1 cellular context compared by ENCODE assay signal in the genomic region with DNA sequence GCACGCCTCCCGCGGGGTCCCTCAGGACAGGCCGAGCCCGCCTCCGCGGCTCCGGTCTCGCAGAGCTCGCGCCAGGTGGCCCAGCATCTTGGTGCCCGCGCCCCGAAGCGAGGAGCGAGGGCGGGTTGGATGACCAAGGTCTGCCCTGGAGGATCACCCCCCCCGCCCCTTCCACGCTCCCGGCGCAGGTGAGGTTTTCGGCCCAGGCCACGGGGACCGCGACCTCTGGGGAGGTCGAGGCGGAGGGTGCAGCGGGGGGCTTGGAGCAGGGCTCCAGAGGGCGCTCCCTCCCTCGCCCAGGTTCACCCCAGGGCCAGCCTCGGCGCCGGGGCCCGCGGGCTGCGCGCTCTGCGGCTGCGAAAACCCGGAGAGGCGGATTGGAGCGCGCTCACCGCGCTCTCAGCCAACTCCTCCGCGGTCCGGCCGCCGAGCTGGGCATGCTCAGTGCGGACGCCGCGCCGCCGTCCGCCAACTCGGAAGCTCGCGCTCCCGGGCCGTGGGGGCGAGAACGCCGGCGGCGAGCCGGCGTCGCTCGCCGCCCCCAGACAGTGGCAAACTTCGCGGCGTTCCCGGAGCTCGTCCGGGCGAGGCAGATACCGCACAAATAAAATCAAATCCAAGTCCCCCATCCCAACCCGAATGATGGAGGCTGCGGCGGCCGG.
TF ChIP-seq lines count a peak whose summit lies in the region.

A gene with protein sequence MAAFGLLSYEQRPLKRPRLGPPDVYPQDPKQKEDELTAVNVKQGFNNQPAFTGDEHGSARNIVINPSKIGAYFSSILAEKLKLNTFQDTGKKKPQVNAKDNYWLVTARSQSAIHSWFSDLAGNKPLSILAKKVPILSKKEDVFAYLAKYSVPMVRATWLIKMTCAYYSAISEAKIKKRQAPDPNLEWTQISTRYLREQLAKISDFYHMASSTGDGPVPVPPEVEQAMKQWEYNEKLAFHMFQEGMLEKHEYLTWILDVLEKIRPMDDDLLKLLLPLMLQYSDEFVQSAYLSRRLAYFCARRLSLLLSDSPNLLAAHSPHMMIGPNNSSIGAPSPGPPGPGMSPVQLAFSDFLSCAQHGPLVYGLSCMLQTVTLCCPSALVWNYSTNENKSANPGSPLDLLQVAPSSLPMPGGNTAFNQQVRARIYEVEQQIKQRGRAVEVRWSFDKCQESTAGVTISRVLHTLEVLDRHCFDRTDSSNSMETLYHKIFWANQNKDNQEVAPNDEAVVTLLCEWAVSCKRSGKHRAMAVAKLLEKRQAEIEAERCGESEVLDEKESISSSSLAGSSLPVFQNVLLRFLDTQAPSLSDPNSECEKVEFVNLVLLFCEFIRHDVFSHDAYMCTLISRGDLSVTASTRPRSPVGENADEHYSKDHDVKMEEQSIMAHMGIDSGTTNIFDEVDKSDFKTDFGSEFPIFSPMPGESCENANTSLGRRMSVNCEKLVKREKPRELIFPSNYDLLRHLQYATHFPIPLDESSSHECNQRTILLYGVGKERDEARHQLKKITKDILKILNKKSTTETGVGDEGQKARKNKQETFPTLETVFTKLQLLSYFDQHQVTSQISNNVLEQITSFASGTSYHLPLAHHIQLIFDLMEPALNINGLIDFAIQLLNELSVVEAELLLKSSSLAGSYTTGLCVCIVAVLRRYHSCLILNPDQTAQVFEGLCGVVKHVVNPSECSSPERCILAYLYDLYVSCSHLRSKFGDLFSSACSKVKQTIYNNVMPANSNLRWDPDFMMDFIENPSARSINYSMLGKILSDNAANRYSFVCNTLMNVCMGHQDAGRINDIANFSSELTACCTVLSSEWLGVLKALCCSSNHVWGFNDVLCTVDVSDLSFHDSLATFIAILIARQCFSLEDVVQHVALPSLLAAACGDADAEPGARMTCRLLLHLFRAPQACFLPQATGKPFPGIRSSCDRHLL (N-terminal part only) (plus strand): TSS at position 438 of the 662 bp plus-strand sequence. CDS start 1,263 bp downstream, outside the sequence.

TF ChIP-seq in A549, 52 proteins besides CTCF, POLR2A, EP300 and RAD21 (continued from another document):
- 0 out of 2 replicates have a peak, but pooled peaks have one; percentile 8 for TF ChIP-seq KDM1A (IDR thresholded peaks at IDR 0.05; ENCODE audit: low read depth)
- TF ChIP-seq, protein P1, sequence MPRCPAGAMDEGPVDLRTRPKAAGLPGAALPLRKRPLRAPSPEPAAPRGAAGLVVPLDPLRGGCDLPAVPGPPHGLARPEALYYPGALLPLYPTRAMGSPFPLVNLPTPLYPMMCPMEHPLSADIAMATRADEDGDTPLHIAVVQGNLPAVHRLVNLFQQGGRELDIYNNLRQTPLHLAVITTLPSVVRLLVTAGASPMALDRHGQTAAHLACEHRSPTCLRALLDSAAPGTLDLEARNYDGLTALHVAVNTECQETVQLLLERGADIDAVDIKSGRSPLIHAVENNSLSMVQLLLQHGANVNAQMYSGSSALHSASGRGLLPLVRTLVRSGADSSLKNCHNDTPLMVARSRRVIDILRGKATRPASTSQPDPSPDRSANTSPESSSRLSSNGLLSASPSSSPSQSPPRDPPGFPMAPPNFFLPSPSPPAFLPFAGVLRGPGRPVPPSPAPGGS (IDR thresholded peaks at IDR 0.05): no peak
- TF ChIP-seq, protein P2, sequence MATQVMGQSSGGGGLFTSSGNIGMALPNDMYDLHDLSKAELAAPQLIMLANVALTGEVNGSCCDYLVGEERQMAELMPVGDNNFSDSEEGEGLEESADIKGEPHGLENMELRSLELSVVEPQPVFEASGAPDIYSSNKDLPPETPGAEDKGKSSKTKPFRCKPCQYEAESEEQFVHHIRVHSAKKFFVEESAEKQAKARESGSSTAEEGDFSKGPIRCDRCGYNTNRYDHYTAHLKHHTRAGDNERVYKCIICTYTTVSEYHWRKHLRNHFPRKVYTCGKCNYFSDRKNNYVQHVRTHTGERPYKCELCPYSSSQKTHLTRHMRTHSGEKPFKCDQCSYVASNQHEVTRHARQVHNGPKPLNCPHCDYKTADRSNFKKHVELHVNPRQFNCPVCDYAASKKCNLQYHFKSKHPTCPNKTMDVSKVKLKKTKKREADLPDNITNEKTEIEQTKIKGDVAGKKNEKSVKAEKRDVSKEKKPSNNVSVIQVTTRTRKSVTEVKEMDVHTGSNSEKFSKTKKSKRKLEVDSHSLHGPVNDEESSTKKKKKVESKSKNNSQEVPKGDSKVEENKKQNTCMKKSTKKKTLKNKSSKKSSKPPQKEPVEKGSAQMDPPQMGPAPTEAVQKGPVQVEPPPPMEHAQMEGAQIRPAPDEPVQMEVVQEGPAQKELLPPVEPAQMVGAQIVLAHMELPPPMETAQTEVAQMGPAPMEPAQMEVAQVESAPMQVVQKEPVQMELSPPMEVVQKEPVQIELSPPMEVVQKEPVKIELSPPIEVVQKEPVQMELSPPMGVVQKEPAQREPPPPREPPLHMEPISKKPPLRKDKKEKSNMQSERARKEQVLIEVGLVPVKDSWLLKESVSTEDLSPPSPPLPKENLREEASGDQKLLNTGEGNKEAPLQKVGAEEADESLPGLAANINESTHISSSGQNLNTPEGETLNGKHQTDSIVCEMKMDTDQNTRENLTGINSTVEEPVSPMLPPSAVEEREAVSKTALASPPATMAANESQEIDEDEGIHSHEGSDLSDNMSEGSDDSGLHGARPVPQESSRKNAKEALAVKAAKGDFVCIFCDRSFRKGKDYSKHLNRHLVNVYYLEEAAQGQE (IDR thresholded peaks at IDR 0.05): 0 out of 2 replicates have a peak, but pooled peaks have one; percentile 26
- TF ChIP-seq ZFP36 (IDR thresholded peaks at IDR 0.05; ENCODE audit: borderline replicate concordance, partially characterized antibody): no peak
- no peak for TF ChIP-seq FOSL2 (IDR thresholded peaks at IDR 0.05)
- no peak for TF ChIP-seq FOSL2 (CRISPR knock-in tag; IDR thresholded peaks at IDR 0.05)
- TF ChIP-seq, protein P3, sequence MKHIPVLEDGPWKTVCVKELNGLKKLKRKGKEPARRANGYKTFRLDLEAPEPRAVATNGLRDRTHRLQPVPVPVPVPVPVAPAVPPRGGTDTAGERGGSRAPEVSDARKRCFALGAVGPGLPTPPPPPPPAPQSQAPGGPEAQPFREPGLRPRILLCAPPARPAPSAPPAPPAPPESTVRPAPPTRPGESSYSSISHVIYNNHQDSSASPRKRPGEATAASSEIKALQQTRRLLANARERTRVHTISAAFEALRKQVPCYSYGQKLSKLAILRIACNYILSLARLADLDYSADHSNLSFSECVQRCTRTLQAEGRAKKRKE (CRISPR knock-in tag; IDR thresholded peaks at IDR 0.05; ENCODE audit: low read depth): no peak
- TF ChIP-seq MYC (IDR thresholded peaks at IDR 0.05; ENCODE audit: borderline replicate concordance, low read length): no peak
- no peak for TF ChIP-seq HEYL (CRISPR knock-in tag; IDR thresholded peaks at IDR 0.05)
- no peak for TF ChIP-seq NR3C1 (IDR thresholded peaks at IDR 0.05)
- no peak for TF ChIP-seq CEBPB (IDR thresholded peaks at IDR 0.05)
- TF ChIP-seq NFE2L2 (conservative IDR thresholded peaks at IDR 0.05; ENCODE audit: low read length): no peak
- TF ChIP-seq POLR2AphosphoS2 (conservative IDR thresholded peaks at IDR 0.05; ENCODE audit: low read length): no peak
- no peak for TF ChIP-seq ESRRA (IDR thresholded peaks at IDR 0.05; ENCODE audit: borderline replicate concordance, low read length)
- TF ChIP-seq KDM5A (IDR thresholded peaks at IDR 0.05): no peak
- peak; percentile 28; the same call in 1 of the 2 replicates for TF ChIP-seq PHF8 (IDR thresholded peaks at IDR 0.05; ENCODE audit: borderline replicate concordance, low read depth)
- TF ChIP-seq FOSB (CRISPR knock-in tag; IDR thresholded peaks at IDR 0.05): no peak
- TF ChIP-seq ZNF302 (CRISPR knock-in tag; IDR thresholded peaks at IDR 0.05): no peak
- TF ChIP-seq, protein P4, sequence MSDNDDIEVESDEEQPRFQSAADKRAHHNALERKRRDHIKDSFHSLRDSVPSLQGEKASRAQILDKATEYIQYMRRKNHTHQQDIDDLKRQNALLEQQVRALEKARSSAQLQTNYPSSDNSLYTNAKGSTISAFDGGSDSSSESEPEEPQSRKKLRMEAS (IDR thresholded peaks at IDR 0.05): peak; percentile 69
- TF ChIP-seq RNF2 (IDR thresholded peaks at IDR 0.05; ENCODE audit: borderline replicate concordance, low read depth): no peak; the same call in 1 of the 2 replicates
- no peak for TF ChIP-seq HOXA7 (CRISPR knock-in tag; IDR thresholded peaks at IDR 0.05)
- peak in 1 of 2 experiments; percentile 36; a peak in 1 of 5 replicates for TF ChIP-seq JUN (IDR thresholded peaks at IDR 0.05)
- TF ChIP-seq, protein P5, sequence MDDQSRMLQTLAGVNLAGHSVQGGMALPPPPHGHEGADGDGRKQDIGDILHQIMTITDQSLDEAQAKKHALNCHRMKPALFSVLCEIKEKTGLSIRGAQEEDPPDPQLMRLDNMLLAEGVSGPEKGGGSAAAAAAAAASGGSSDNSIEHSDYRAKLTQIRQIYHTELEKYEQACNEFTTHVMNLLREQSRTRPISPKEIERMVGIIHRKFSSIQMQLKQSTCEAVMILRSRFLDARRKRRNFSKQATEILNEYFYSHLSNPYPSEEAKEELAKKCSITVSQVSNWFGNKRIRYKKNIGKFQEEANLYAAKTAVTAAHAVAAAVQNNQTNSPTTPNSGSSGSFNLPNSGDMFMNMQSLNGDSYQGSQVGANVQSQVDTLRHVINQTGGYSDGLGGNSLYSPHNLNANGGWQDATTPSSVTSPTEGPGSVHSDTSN (IDR thresholded peaks at IDR 0.05): 0 out of 2 replicates have a peak, but pooled peaks have one; percentile 21
- TF ChIP-seq, protein P6, sequence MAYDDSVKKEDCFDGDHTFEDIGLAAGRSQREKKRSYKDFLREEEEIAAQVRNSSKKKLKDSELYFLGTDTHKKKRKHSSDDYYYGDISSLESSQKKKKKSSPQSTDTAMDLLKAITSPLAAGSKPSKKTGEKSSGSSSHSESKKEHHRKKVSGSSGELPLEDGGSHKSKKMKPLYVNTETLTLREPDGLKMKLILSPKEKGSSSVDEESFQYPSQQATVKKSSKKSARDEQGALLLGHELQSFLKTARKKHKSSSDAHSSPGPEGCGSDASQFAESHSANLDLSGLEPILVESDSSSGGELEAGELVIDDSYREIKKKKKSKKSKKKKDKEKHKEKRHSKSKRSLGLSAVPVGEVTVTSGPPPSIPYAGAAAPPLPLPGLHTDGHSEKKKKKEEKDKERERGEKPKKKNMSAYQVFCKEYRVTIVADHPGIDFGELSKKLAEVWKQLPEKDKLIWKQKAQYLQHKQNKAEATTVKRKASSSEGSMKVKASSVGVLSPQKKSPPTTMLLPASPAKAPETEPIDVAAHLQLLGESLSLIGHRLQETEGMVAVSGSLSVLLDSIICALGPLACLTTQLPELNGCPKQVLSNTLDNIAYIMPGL (CRISPR knock-in tag; IDR thresholded peaks at IDR 0.05; ENCODE audit: borderline replicate concordance): no peak
- no peak for TF ChIP-seq RCOR1 (IDR thresholded peaks at IDR 0.05; ENCODE audit: low read depth, low read length)
- TF ChIP-seq, protein P7, sequence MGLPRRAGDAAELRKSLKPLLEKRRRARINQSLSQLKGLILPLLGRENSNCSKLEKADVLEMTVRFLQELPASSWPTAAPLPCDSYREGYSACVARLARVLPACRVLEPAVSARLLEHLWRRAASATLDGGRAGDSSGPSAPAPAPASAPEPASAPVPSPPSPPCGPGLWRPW (IDR thresholded peaks at IDR 0.05): no peak
- TF ChIP-seq HOXB5 (CRISPR knock-in tag; IDR thresholded peaks at IDR 0.05): no peak
- TF ChIP-seq TP53 (CRISPR knock-in tag; IDR thresholded peaks at IDR 0.05): no peak
- no peak for TF ChIP-seq EHF (CRISPR knock-in tag; IDR thresholded peaks at IDR 0.05)
- no peak for TF ChIP-seq HDAC2 (IDR thresholded peaks at IDR 0.05)
- TF ChIP-seq RARB (CRISPR knock-in tag; IDR thresholded peaks at IDR 0.05): no peak
- TF ChIP-seq HOXB13 (CRISPR knock-in tag; IDR thresholded peaks at IDR 0.05; ENCODE audit: low read depth): no peak
- no peak for TF ChIP-seq JUNB (IDR thresholded peaks at IDR 0.05)
- no peak for TF ChIP-seq CHD2 (IDR thresholded peaks at IDR 0.05; ENCODE audit: low read length, partially characterized antibody)
- TF ChIP-seq, protein P8, sequence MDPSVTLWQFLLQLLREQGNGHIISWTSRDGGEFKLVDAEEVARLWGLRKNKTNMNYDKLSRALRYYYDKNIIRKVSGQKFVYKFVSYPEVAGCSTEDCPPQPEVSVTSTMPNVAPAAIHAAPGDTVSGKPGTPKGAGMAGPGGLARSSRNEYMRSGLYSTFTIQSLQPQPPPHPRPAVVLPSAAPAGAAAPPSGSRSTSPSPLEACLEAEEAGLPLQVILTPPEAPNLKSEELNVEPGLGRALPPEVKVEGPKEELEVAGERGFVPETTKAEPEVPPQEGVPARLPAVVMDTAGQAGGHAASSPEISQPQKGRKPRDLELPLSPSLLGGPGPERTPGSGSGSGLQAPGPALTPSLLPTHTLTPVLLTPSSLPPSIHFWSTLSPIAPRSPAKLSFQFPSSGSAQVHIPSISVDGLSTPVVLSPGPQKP (IDR thresholded peaks at IDR 0.05; ENCODE audit: low read depth, low read length): no peak
- TF ChIP-seq CBX8 (IDR thresholded peaks at IDR 0.05): no peak
- TF ChIP-seq ZSCAN20 (CRISPR knock-in tag; IDR thresholded peaks at IDR 0.05): no peak
- no peak for TF ChIP-seq SREBF2 (IDR thresholded peaks at IDR 0.05)
- no peak for TF ChIP-seq CBX2 (IDR thresholded peaks at IDR 0.05; ENCODE audit: borderline replicate concordance, low read depth)
- no peak for TF ChIP-seq ZC3H11A (IDR thresholded peaks at IDR 0.05)
- TF ChIP-seq, protein P9, sequence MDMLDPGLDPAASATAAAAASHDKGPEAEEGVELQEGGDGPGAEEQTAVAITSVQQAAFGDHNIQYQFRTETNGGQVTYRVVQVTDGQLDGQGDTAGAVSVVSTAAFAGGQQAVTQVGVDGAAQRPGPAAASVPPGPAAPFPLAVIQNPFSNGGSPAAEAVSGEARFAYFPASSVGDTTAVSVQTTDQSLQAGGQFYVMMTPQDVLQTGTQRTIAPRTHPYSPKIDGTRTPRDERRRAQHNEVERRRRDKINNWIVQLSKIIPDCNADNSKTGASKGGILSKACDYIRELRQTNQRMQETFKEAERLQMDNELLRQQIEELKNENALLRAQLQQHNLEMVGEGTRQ (IDR thresholded peaks at IDR 0.05): no peak
- TF ChIP-seq GATA3 (IDR thresholded peaks at IDR 0.05; ENCODE audit: borderline replicate concordance): no peak
- TF ChIP-seq SMC3 (IDR thresholded peaks at IDR 0.05): no peak; the same call in 2 of the 3 replicates
